In genomic region chr9:128190516-128191405, GRCh38 we compare ENCODE assay signal across 7 cellular contexts. TPM values are rescaled to one million over a fixed set of nuclear protein-coding genes. Genes with fewer than 3 reads are reported as not detected.
DNase-seq lines count a peak whose midpoint lies in the region; ATAC-seq and TF ChIP-seq lines count a peak whose summit lies in the region.
"Had no signal": no experiment of that assay in that cellular context is flagged by ENCODE, and none has a peak within 500 bp of the region (broad histone marks: within the 10 kb centered on the region; RNA-seq: fewer than 3 reads in every experiment).

No MANE protein-coding gene starts in this region.

- H3K27me3 Mint-ChIP-seq in nephron (ENCODE audit: low read depth) = no peaks in the 10 kb centered on the region

- H3K27ac Mint-ChIP-seq in nephron = peak overlapping the region; percentile 85 to 96 (median 94)

- H3K4me1 Mint-ChIP-seq in nephron = peaks cover 9% of the 10 kb centered on the region

- peaks cover 31% of the 10 kb centered on the region for H3K36me3 Mint-ChIP-seq in nephron (ENCODE audit: low read depth)

- H3K27ac ChIP-seq in C4-2B (peak overlapping the region; percentile 90), brain microvascular endothelial cell (peak overlapping the region; percentile 70)

- H3K4me3 ChIP-seq in brain microvascular endothelial cell (ENCODE audit: low read depth, low read length) = peak overlapping the region; percentile 77

- no peak for DNase-seq in brain microvascular endothelial cell
- no peak for DNase-seq in H4 (ENCODE audit: low spot score)
- DNase-seq in GM13976 (ENCODE audit: low spot score) = no peak

- peak; percentile 4 for ATAC-seq in HG02973 (IDR thresholded peaks at IDR 0.05; ENCODE audit: unreplicated experiment)

- no peaks in the 10 kb centered on the region for H3K9me3 Mint-ChIP-seq in nephron

- no peaks in the 10 kb centered on the region for H3K27me3 ChIP-seq in brain microvascular endothelial cell (replicated peaks)

- TF ChIP-seq CTCF in C4-2B (conservative IDR thresholded peaks at IDR 0.05) (no peak), brain microvascular endothelial cell (IDR thresholded peaks at IDR 0.05; ENCODE audit: low read depth, low read length, missing control alignments) (no peak), nephron (IDR thresholded peaks at IDR 0.05; ENCODE audit: unreplicated experiment in 3 of 3) (no peak), GM13976 (IDR thresholded peaks at IDR 0.05; ENCODE audit: borderline replicate concordance, control extremely low read depth, extremely low read depth, insufficient read depth, missing control alignments) (no peak)

- in situ Hi-C loops in brain microvascular endothelial cell (cut with HindIII; ENCODE audit: low pct_ligation_motif_present, low sequenced_read_pairs) = no loop called here
- in situ Hi-C loops in GM13976 (cut with MboI; ENCODE audit: low sequenced_read_pairs, unreplicated experiment) = no loop called here

- peak overlapping the region; percentile 92 to 100 (median 100) for H3K4me3 Mint-ChIP-seq in nephron

- peaks cover 14% of the 10 kb centered on the region for H3K36me3 ChIP-seq in brain microvascular endothelial cell (replicated peaks)

RNA-seq across cellular contexts. Expression of gene CIZ1, which starts 0.6 kb away (rescaled TPM):
- total RNA-seq in H4 (2014; rRNA removed; shearing (Covaris generic)) = 15.5 and 32.0 TPM in 2 replicates

RNA-seq across cellular contexts. Expression of gene DNM1, which starts 12.4 kb away (rescaled TPM):
- 19.7 and 20.0 TPM in 2 replicates for total RNA-seq in H4 (2014; rRNA removed; shearing (Covaris generic))

RNA-seq across cellular contexts. Expression of gene BBLN, which starts 30.7 kb away (rescaled TPM):
- total RNA-seq in H4 (2014; rRNA removed; shearing (Covaris generic)) = 137 and 245 TPM in 2 replicates

RNA-seq across cellular contexts. Expression of gene LCN2, which starts 41.5 kb away (rescaled TPM):
- 0.19 TPM in 1 of 2 replicates, not detected in the other for total RNA-seq in H4 (2014; rRNA removed; shearing (Covaris generic))
- total RNA-seq: M059J had no signal
